Comparison of ENCODE assay signal across 1 cellular context in the genomic region with DNA sequence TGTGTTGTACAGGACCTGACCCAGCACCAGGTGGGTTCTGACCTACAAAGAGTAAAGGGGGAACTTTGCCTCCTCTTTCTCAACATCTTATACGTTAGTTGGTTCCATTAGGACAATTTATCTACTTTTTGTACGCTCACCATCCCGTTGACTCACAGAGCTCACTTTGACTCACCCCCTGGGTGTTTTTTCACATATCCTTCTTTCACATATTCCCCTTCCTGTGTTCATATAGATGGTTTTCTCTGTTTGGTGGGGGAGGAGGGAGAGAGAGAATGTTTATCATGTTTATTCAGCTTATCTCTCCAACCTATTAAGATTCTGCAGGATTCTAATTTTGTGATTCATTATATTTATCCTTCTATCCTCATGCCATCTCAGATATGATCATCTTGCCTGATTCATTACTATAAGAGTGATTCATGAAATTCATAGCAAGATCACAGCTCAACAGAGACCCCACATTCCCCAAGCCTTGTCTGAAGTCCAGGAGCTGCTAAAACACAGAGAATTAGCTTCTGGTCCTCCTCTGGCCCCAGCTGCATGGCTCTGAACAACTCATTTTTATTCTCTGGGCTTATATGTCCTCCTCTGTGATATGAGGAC.
TF ChIP-seq lines count a peak whose summit lies in the region.

No MANE protein-coding gene starts in this region.

TF ChIP-seq in GM12878, 131 proteins besides CTCF, POLR2A, EP300 and RAD21 (continued from another document and continues in another):
- TF ChIP-seq IRF3 (IDR thresholded peaks at IDR 0.05) (no peak), IKZF2 (IDR thresholded peaks at IDR 0.05) (peak; percentile 71 to 85), ZZZ3 (IDR thresholded peaks at IDR 0.05; ENCODE audit: control insufficient read depth, insufficient read length, low read depth) (no peak), FOS (IDR thresholded peaks at IDR 0.05; ENCODE audit: borderline replicate concordance, extremely low read depth, insufficient read length) (no peak), BRCA1 (IDR thresholded peaks at IDR 0.05; ENCODE audit: low read depth, low read length) (no peak), CEBPZ (IDR thresholded peaks at IDR 0.05; ENCODE audit: low read depth, low read length) (no peak), SP1 (IDR thresholded peaks at IDR 0.05; ENCODE audit: low read depth, low read length) (peak; percentile 59), TAF1 (IDR thresholded peaks at IDR 0.05; ENCODE audit: borderline replicate concordance, low read depth, low read length) (peak; percentile 24; the same call in 1 of the 2 replicates), MXI1 (IDR thresholded peaks at IDR 0.05; ENCODE audit: low read depth, low read length) (no peak), CHD2 (IDR thresholded peaks at IDR 0.05; ENCODE audit: borderline replicate concordance, low read depth, low read length) (0 out of 2 replicates have a peak, but pooled peaks have one; percentile 35), MAX (IDR thresholded peaks at IDR 0.05; ENCODE audit: low read depth, low read length) (no peak), MYC (IDR thresholded peaks at IDR 0.05; ENCODE audit: insufficient read depth, insufficient read length, insufficient replicate concordance, low read length, severe bottlenecking) (no peak), E4F1 (IDR thresholded peaks at IDR 0.05; ENCODE audit: borderline replicate concordance, partially characterized antibody) (no peak), TCF12 (IDR thresholded peaks at IDR 0.05; ENCODE audit: low read depth, low read length) (peak; percentile 49; the same call in 1 of the 2 replicates), SIN3A (IDR thresholded peaks at IDR 0.05; ENCODE audit: low read depth, low read length) (no peak), KLF5 (IDR thresholded peaks at IDR 0.05; ENCODE audit: partially characterized antibody) (peak; percentile 17), RAD51 (IDR thresholded peaks at IDR 0.05) (no peak), NRF1 (conservative IDR thresholded peaks at IDR 0.05; ENCODE audit: low read depth, low read length) (no peak), BCL11A (IDR thresholded peaks at IDR 0.05; ENCODE audit: low read depth, low read length) (peak; percentile 58; the same call in 1 of the 2 replicates), SMC3 (IDR thresholded peaks at IDR 0.05; ENCODE audit: borderline replicate concordance, low read length) (no peak), GABPA (IDR thresholded peaks at IDR 0.05; ENCODE audit: low read depth) (0 out of 2 replicates have a peak, but pooled peaks have one; percentile 42), RB1 (IDR thresholded peaks at IDR 0.05; ENCODE audit: borderline replicate concordance) (no peak), NBN (IDR thresholded peaks at IDR 0.05) (peak; percentile 30; the same call in 1 of the 2 replicates), YY1 (IDR thresholded peaks at IDR 0.05; ENCODE audit: low read depth, low read length) (no peak), ZNF217 (IDR thresholded peaks at IDR 0.05) (no peak), SREBF2 (IDR thresholded peaks at IDR 0.05; ENCODE audit: low read length) (no peak), GATAD2B (conservative IDR thresholded peaks at IDR 0.05; ENCODE audit: low read depth) (no peak), CBX5 (IDR thresholded peaks at IDR 0.05; ENCODE audit: low read depth) (no peak; the same call in 1 of the 2 replicates), YBX1 (IDR thresholded peaks at IDR 0.05) (no peak), POLR2AphosphoS2 (IDR thresholded peaks at IDR 0.05; ENCODE audit: low read depth, low read length) (0 out of 2 replicates have a peak, but pooled peaks have one; percentile 8), CHD4 (IDR thresholded peaks at IDR 0.05) (no peak), CBX3 (IDR thresholded peaks at IDR 0.05; ENCODE audit: borderline replicate concordance, low read depth) (no peak), SMAD1 (IDR thresholded peaks at IDR 0.05; ENCODE audit: low read depth, partially characterized antibody) (no peak), STAT3 (IDR thresholded peaks at IDR 0.05; ENCODE audit: low read depth, low read length) (no peak), NFYA (IDR thresholded peaks at IDR 0.05; ENCODE audit: borderline replicate concordance, low read depth, low read length) (no peak), ZBED1 (IDR thresholded peaks at IDR 0.05; ENCODE audit: borderline replicate concordance) (no peak), IRF4 (IDR thresholded peaks at IDR 0.05; ENCODE audit: low read depth, low read length) (peak; percentile 81), ZNF622 (IDR thresholded peaks at IDR 0.05) (no peak), POLR2AphosphoS5 (IDR thresholded peaks at IDR 0.05; ENCODE audit: low read length) (0 out of 2 replicates have a peak, but pooled peaks have one; percentile 6), STAT1 (conservative IDR thresholded peaks at IDR 0.05) (no peak), NR2F1 (conservative IDR thresholded peaks at IDR 0.05) (peak; percentile 49; the same call in 1 of the 2 replicates), SPI1 (IDR thresholded peaks at IDR 0.05; ENCODE audit: borderline replicate concordance, insufficient read depth, low read depth, low read length) (no peak), TBL1XR1 (IDR thresholded peaks at IDR 0.05; ENCODE audit: low read depth, low read length) (no peak), NFXL1 (IDR thresholded peaks at IDR 0.05; ENCODE audit: borderline replicate concordance) (no peak), LARP7 (IDR thresholded peaks at IDR 0.05) (no peak)
- TF ChIP-seq, protein P1, sequence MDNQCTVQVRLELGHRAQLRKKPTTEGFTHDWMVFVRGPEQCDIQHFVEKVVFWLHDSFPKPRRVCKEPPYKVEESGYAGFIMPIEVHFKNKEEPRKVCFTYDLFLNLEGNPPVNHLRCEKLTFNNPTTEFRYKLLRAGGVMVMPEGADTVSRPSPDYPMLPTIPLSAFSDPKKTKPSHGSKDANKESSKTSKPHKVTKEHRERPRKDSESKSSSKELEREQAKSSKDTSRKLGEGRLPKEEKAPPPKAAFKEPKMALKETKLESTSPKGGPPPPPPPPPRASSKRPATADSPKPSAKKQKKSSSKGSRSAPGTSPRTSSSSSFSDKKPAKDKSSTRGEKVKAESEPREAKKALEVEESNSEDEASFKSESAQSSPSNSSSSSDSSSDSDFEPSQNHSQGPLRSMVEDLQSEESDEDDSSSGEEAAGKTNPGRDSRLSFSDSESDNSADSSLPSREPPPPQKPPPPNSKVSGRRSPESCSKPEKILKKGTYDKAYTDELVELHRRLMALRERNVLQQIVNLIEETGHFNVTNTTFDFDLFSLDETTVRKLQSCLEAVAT (IDR thresholded peaks at IDR 0.05), result no peak
- TF ChIP-seq, protein P2, sequence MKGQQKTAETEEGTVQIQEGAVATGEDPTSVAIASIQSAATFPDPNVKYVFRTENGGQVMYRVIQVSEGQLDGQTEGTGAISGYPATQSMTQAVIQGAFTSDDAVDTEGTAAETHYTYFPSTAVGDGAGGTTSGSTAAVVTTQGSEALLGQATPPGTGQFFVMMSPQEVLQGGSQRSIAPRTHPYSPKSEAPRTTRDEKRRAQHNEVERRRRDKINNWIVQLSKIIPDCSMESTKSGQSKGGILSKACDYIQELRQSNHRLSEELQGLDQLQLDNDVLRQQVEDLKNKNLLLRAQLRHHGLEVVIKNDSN (IDR thresholded peaks at IDR 0.05; ENCODE audit: borderline replicate concordance, extremely low read length, insufficient read depth, low read depth, low read length), result no peak
- TF ChIP-seq, protein P3, sequence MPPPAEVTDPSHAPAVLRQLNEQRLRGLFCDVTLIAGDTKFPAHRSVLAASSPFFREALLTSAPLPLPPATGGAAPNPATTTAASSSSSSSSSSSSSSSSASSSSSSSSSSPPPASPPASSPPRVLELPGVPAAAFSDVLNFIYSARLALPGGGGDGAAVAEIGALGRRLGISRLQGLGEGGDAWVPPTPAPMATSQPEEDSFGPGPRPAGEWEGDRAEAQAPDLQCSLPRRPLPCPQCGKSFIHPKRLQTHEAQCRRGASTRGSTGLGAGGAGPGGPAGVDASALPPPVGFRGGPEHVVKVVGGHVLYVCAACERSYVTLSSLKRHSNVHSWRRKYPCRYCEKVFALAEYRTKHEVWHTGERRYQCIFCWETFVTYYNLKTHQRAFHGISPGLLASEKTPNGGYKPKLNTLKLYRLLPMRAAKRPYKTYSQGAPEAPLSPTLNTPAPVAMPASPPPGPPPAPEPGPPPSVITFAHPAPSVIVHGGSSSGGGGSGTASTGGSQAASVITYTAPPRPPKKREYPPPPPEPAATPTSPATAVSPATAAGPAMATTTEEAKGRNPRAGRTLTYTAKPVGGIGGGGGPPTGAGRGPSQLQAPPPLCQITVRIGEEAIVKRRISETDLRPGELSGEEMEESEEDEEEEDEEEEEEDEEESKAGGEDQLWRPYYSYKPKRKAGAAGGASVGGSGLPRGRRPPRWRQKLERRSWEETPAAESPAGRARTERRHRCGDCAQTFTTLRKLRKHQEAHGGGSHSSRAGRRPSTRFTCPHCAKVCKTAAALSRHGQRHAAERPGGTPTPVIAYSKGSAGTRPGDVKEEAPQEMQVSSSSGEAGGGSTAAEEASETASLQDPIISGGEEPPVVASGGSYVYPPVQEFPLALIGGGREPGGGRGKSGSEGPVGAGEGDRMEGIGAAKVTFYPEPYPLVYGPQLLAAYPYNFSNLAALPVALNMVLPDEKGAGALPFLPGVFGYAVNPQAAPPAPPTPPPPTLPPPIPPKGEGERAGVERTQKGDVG (CRISPR knock-in tag; IDR thresholded peaks at IDR 0.05), result no peak
- TF ChIP-seq, protein P4, sequence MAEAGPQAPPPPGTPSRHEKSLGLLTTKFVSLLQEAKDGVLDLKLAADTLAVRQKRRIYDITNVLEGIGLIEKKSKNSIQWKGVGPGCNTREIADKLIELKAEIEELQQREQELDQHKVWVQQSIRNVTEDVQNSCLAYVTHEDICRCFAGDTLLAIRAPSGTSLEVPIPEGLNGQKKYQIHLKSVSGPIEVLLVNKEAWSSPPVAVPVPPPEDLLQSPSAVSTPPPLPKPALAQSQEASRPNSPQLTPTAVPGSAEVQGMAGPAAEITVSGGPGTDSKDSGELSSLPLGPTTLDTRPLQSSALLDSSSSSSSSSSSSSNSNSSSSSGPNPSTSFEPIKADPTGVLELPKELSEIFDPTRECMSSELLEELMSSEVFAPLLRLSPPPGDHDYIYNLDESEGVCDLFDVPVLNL (IDR thresholded peaks at IDR 0.05; ENCODE audit: low read depth, low read length), result no peak
